ENCODE assay signal across 8 cellular contexts in genomic region chr6:27091661-27092315, GRCh38.
A peak's percentile ranks its signal among the peaks of the same experiment; 100 is the strongest.
DNase-seq lines count a peak whose midpoint lies in the region; ATAC-seq and TF ChIP-seq lines count a peak whose summit lies in the region.

No MANE protein-coding gene starts in this region.

- ATAC-seq in GM18517 (IDR thresholded peaks at IDR 0.05; ENCODE audit: unreplicated experiment) (peak; percentile 49), esophagus mucosa (peak; percentile 51), GM21526 (IDR thresholded peaks at IDR 0.05; ENCODE audit: low FRiP score, unreplicated experiment) (no peak)

- DNase-seq in AG09309 (ENCODE audit: low read depth): peak; percentile 75
- peak; percentile 44 for DNase-seq in Karpas-422
- peak; percentile 29 for DNase-seq in T1000 (lab: John Stamatoyannopoulos, UW)
- peak; percentile 70 for DNase-seq in renal cortical epithelial cell (ENCODE audit: low read depth)
- DNase-seq in NCI-H146 (lab: John Stamatoyannopoulos, UW): no peak

- H3K9me2 ChIP-seq in Karpas-422 (replicated peaks; ENCODE audit: insufficient read depth, low read length): no peaks in the 10 kb centered on the region

- no peaks in the 10 kb centered on the region for H3K9me3 ChIP-seq in Karpas-422 (ENCODE audit: low read length)

- peak overlapping the region; percentile 18 for H3K4me3 ChIP-seq in AG09309 (ENCODE audit: control insufficient read depth, low read depth, low read length)
- H3K4me3 ChIP-seq in Karpas-422 (ENCODE audit: low read length): no peak overlapping the region

- no peaks in the 10 kb centered on the region for H3K27me3 ChIP-seq in Karpas-422 (ENCODE audit: low read length)

- H3K9ac ChIP-seq in Karpas-422 (ENCODE audit: low read length): no peak overlapping the region

- TF ChIP-seq CTCF in AG09309 (IDR thresholded peaks at IDR 0.05; ENCODE audit: control insufficient read depth, insufficient read depth, low read depth, low read length, missing control alignments): no peak

- no peak overlapping the region for H2AFZ ChIP-seq in Karpas-422 (ENCODE audit: low read length)

- no peak overlapping the region for H3K4me2 ChIP-seq in Karpas-422 (ENCODE audit: low read depth, low read length, poor library complexity, severe bottlenecking)

- no peaks in the 10 kb centered on the region for H3K4me1 ChIP-seq in Karpas-422 (ENCODE audit: low read length)

- H3K27ac ChIP-seq in Karpas-422 (ENCODE audit: low read length): no peak overlapping the region

- no peaks in the 10 kb centered on the region for H3K79me2 ChIP-seq in Karpas-422 (ENCODE audit: low read length)

- H4K20me1 ChIP-seq in Karpas-422 (ENCODE audit: insufficient read depth, low read depth, low read length): no peaks in the 10 kb centered on the region

- no peaks in the 10 kb centered on the region for H3K36me3 ChIP-seq in Karpas-422 (ENCODE audit: insufficient read depth, low read length)
